In the genomic region with DNA sequence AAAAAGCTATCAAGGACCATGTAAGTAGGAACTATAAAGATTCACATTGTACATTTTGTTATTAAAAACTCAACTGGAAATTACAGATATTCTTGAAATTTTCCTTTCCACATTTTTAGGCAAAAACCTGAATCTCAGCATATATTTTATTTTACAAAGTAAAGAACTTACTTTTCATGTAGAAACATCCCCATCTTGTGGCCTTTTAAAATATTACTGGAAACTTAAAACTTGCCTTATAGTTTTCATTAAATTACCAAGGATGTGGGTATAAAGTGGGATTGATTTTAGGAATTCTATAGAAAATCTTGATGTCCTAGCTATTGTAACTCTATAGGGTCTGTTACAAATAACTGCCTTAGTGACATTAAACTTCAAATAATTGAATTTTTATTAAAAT, we compare ENCODE assay signal across 7 cellular contexts. TPM values are rescaled to one million over a fixed set of nuclear protein-coding genes. Genes with fewer than 3 reads are reported as not detected.
A peak's percentile ranks its signal among the peaks of the same experiment; 100 is the strongest.
DNase-seq lines count a peak whose midpoint lies in the region; ATAC-seq and TF ChIP-seq lines count a peak whose summit lies in the region.

No MANE protein-coding gene starts in this region.

- no peaks in the 10 kb centered on the region for H3K9me3 ChIP-seq in psoas muscle

- no peak for ATAC-seq in psoas muscle

- no peaks in the 10 kb centered on the region for H3K27me3 ChIP-seq in psoas muscle (ENCODE audit: insufficient read depth in 3 of 3, low read length in 2 of 3)

- TF ChIP-seq CTCF in GM12873 (IDR thresholded peaks at IDR 0.05; ENCODE audit: insufficient read depth, low read depth, low read length, missing control alignments): peak; percentile 20
- peak; percentile 62 for TF ChIP-seq CTCF in endothelial cell (IDR thresholded peaks at IDR 0.05; ENCODE audit: unreplicated experiment)
- peak; percentile 40 for TF ChIP-seq CTCF in psoas muscle (IDR thresholded peaks at IDR 0.05)

- no peaks in the 10 kb centered on the region for H3K4me1 ChIP-seq in psoas muscle

- H3K9me3 Mint-ChIP-seq in endothelial cell (ENCODE audit: unreplicated experiment): no peaks in the 10 kb centered on the region

- H3K36me3 Mint-ChIP-seq in endothelial cell (ENCODE audit: low read depth, unreplicated experiment): no peaks in the 10 kb centered on the region

- H3K27ac Mint-ChIP-seq in endothelial cell (ENCODE audit: unreplicated experiment): no peak overlapping the region

- H3K4me1 Mint-ChIP-seq in endothelial cell (ENCODE audit: unreplicated experiment): no peaks in the 10 kb centered on the region

- H3K27me3 Mint-ChIP-seq in endothelial cell (ENCODE audit: unreplicated experiment): no peaks in the 10 kb centered on the region

- peaks cover 0 to 18% of the 10 kb centered on the region in 2 donors for H3K36me3 ChIP-seq in psoas muscle (ENCODE audit: insufficient read depth in 1 of 2, low read depth in 1 of 2)

- H3K4me3 Mint-ChIP-seq in endothelial cell (ENCODE audit: unreplicated experiment): no peak overlapping the region

- no peak overlapping the region for H3K27ac ChIP-seq in psoas muscle

- DNase-seq in NCI-H526 treated with DMSO at 0.1 percent for 48 hours (lab: John Stamatoyannopoulos, UW) (peak; percentile 18), endothelial cell (ENCODE audit: low spot score) (no peak), psoas muscle (no peak), iPS-NIHi11 (ENCODE audit: low spot score) (no peak)
- DNase-seq in activated T-cell treated with anti-CD3 and anti-CD28 coated beads, Interleukin-2, amount 50 U/mL, for 48 hours: no peak
- DNase-seq in activated CD4-positive, alpha-beta T cell treated with anti-CD3 and anti-CD28 coated beads, Interleukin-2, amount 50 U/mL, for 48 hours: no peak

- no peak overlapping the region for H3K4me3 ChIP-seq in psoas muscle

- intact Hi-C loops in psoas muscle (cut with DNase I): loop anchor here in 1 of 2 donors (5.0 to 10.0 kb wide), 2 partner anchors 90 to 228 kb away; no protein-coding TSS in a partner anchor

RNA-seq across cellular contexts. Expression of gene DBF4, which starts 10.6 kb away (rescaled TPM):
- total RNA-seq in endothelial cell (ENCODE audit: unreplicated experiment) (19.6 TPM), psoas muscle (1 to 10 TPM; 1.5 to 4.1 (median 2.0) TPM)
- polyA plus RNA-seq in psoas muscle: 1 to 10 TPM; 2.0 to 5.3 (median 3.8) TPM

RNA-seq across cellular contexts. Expression of gene SLC25A40, which starts 10.7 kb away (rescaled TPM):
- total RNA-seq in endothelial cell (ENCODE audit: unreplicated experiment): 27.7 TPM
- total RNA-seq in psoas muscle: 10 to 100 TPM in 1 of 4 donors, 1 to 10 TPM in 3; 5.8 to 11.2 (median 8.2) TPM
- 1 to 10 TPM; 3.1 to 5.7 (median 5.2) TPM for polyA plus RNA-seq in psoas muscle

RNA-seq across cellular contexts. Expression of gene ADAM22, which starts 47.2 kb away (rescaled TPM):
- 14.6 TPM for total RNA-seq in endothelial cell (ENCODE audit: unreplicated experiment)
- total RNA-seq in psoas muscle: 1 to 10 TPM in 2 of 4 donors, under 1 TPM in 2; 0.42 to 7.0 (median 1.0) TPM
- under 1 TPM; 0.09 to 0.38 (median 0.14) TPM for polyA plus RNA-seq in psoas muscle
